ENCODE assay signal across 20 cellular contexts in the genomic region with DNA sequence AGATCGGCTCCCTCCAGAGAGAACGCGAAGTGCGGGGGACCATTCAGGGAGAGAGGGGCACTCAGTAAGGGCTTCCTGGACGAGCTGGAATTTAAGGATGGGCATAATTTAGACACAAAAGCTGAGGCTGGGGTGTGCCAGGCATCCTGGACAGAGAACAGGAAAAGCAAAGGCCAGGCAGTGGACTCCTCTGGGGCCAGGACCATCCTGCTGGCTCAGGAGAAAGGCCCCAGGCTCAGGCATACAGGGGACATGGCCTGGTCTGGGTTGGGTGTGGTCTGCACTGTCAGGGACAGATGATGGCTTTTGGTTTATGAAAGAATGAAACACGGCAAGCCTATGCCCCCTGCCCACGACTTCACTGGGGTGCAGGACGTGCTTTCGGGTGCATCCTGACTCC. TPM values are rescaled to one million over a fixed set of nuclear protein-coding genes. Genes with fewer than 3 reads are reported as not detected.
DNase-seq lines count a peak whose midpoint lies in the region; ATAC-seq and TF ChIP-seq lines count a peak whose summit lies in the region.
"Had no signal": no experiment of that assay in that cellular context is flagged by ENCODE, and none has a peak within 500 bp of the region (broad histone marks: within the 10 kb centered on the region; RNA-seq: fewer than 3 reads in every experiment).

No MANE protein-coding gene starts in this region.

- H3K27ac ChIP-seq in left ventricle myocardium inferior (replicated peaks): no peak overlapping the region
- no peak overlapping the region for H3K27ac ChIP-seq in sigmoid colon
- H3K27ac ChIP-seq: C4-2B had no signal

- intact Hi-C loops in left ventricle myocardium inferior (cut with micrococcal nuclease): no loop called here
- intact Hi-C loops in Right ventricle myocardium superior (cut with DNase I): no loop called here
- intact Hi-C loops in sigmoid colon (cut with DNase I): no loop called here

- WGBS in sigmoid colon, 2 donors: 91 to 93% methylated on average over 9 of the region's 9 CpGs

- no peak for ATAC-seq in Right ventricle myocardium superior (ENCODE audit: poor library complexity)
- no peak for ATAC-seq in left lobe of liver
- ATAC-seq in HG03175 (IDR thresholded peaks at IDR 0.05; ENCODE audit: unreplicated experiment): no peak
- ATAC-seq in GM19023 (IDR thresholded peaks at IDR 0.05; ENCODE audit: unreplicated experiment): no peak
- ATAC-seq: K562 had no signal

- TF ChIP-seq POLR2A in sigmoid colon (IDR thresholded peaks at IDR 0.05): no peak

- no peak for TF ChIP-seq CTCF in left ventricle myocardium inferior (IDR thresholded peaks at IDR 0.05; ENCODE audit: borderline replicate concordance)
- TF ChIP-seq CTCF in sigmoid colon (IDR thresholded peaks at IDR 0.05): no peak

- DNase-seq in left ventricle myocardium inferior: peak; percentile 12
- no peak for DNase-seq in Right ventricle myocardium superior
- peak; percentile 37 for DNase-seq in left lobe of liver (ENCODE audit: low spot score)
- DNase-seq in sigmoid colon: peak; percentile 32
- no peak for DNase-seq in stimulated activated naive CD4-positive, alpha-beta T cell (lab: John Stamatoyannopoulos, UW)
- DNase-seq: DND-41; HFFc6; NCI-H1105; NCI-H2081; NCI-H2171 treated with DMSO at 0.1 percent for 48 hours; NCI-H446; NCI-H748 treated with DMSO at 0.1 percent for 48 hours; NK-92 treated with Interleukin-12 subunit alpha and Interleukin-12 subunit beta, amount 100 ng/mL, for 24 hours; OCI-M1 had no signal

- no peaks in the 10 kb centered on the region for H3K9me3 ChIP-seq in left ventricle myocardium inferior (replicated peaks)
- H3K9me3 ChIP-seq in sigmoid colon: no peaks in the 10 kb centered on the region

- peaks cover 14% of the 10 kb centered on the region for H3K27me3 ChIP-seq in left ventricle myocardium inferior (ENCODE audit: low read depth)
- H3K27me3 ChIP-seq in sigmoid colon: no peaks in the 10 kb centered on the region

- no peak for TF ChIP-seq EP300 in sigmoid colon (IDR thresholded peaks at IDR 0.05)

- no peaks in the 10 kb centered on the region for H3K36me3 ChIP-seq in left ventricle myocardium inferior
- no peaks in the 10 kb centered on the region for H3K36me3 ChIP-seq in sigmoid colon

- H3K4me1 ChIP-seq in left ventricle myocardium inferior (peaks cover 43% of the 10 kb centered on the region), sigmoid colon (no peaks in the 10 kb centered on the region)

- H3K4me3 ChIP-seq in left ventricle myocardium inferior: no peak overlapping the region
- no peak overlapping the region for H3K4me3 ChIP-seq in sigmoid colon
- H3K4me3 ChIP-seq: K562 had no signal

RNA-seq across cellular contexts. Expression of a gene that starts 48.9 kb away (rescaled TPM):
- total RNA-seq in left ventricle myocardium inferior (2.7 TPM), Right ventricle myocardium superior (3.4 TPM), left lobe of liver (0.68 TPM), sigmoid colon (10 to 100 TPM in 1 of 4 donors, 1 to 10 TPM in 3; 2.5 to 12.5 (median 6.9) TPM)
- polyA plus RNA-seq in sigmoid colon: 1 to 10 TPM in 2 of 3 donors, under 1 TPM in 1; 0.46 to 7.4 (median 1.2) TPM
- total RNA-seq: G401, HFFc6, RPMI7951 had no signal
- polyA plus RNA-seq: K562 had no signal

Comparison
In these comparisons a context has a peak if more than half of its experiments do, and no peak if none do; other contexts are left out.
1. DNase-seq: peak in left ventricle myocardium inferior (single experiment), left lobe of liver (single experiment) and sigmoid colon (single experiment); none in Right ventricle myocardium superior (single experiment) and stimulated activated naive CD4-positive, alpha-beta T cell (0 of 6).